ENCODE assay signal across 16 cellular contexts in genomic region chr2:152431370-152432098, GRCh38.
DNase-seq lines count a peak whose midpoint lies in the region; TF ChIP-seq lines count a peak whose summit lies in the region.
"Had no signal": no experiment of that assay in that cellular context is flagged by ENCODE, and none has a peak within 500 bp of the region (broad histone marks: within the 10 kb centered on the region; RNA-seq: fewer than 3 reads in every experiment).

No MANE protein-coding gene starts in this region.

- H3K4me3 ChIP-seq in left ventricle myocardium inferior, result no peak overlapping the region
- H3K4me3 ChIP-seq in right atrium auricular region, result no peak overlapping the region
- no peak overlapping the region for H3K4me3 ChIP-seq in brain microvascular endothelial cell (ENCODE audit: low read depth, low read length)
- no peak overlapping the region for H3K4me3 ChIP-seq in mesenchymal stem cell (ENCODE audit: insufficient read depth in 1 of 2, low read depth in 1 of 2, low read length in 2 of 2)
- no peak overlapping the region for H3K4me3 ChIP-seq in vagina
- H3K4me3 ChIP-seq in prostate gland, result no peak overlapping the region
- H3K4me3 ChIP-seq: mucosa of descending colon, ovary, SJSA1, spleen had no signal

- no peak overlapping the region for H3K14ac ChIP-seq in mesenchymal stem cell (ENCODE audit: low read length in 2 of 2)

- no peak overlapping the region for H2BK15ac ChIP-seq in mesenchymal stem cell (ENCODE audit: low read depth, poor library complexity, severe bottlenecking)

- H2BK5ac ChIP-seq in mesenchymal stem cell (ENCODE audit: low read depth, low read length, poor library complexity, severe bottlenecking), result no peak overlapping the region

- H4K8ac ChIP-seq in mesenchymal stem cell (ENCODE audit: low read length), result no peak overlapping the region

- H3K27me3 ChIP-seq in left ventricle myocardium inferior (ENCODE audit: low read depth), result no peaks in the 10 kb centered on the region
- no peaks in the 10 kb centered on the region for H3K27me3 ChIP-seq in right atrium auricular region
- H3K27me3 ChIP-seq in brain microvascular endothelial cell (replicated peaks), result no peaks in the 10 kb centered on the region
- H3K27me3 ChIP-seq in mesenchymal stem cell (ENCODE audit: control insufficient read depth in 1 of 2, insufficient read depth in 1 of 2, low read length in 2 of 2), result no peaks in the 10 kb centered on the region
- no peaks in the 10 kb centered on the region for H3K27me3 ChIP-seq in vagina
- no peaks in the 10 kb centered on the region for H3K27me3 ChIP-seq in prostate gland (replicated peaks; ENCODE audit: insufficient read depth)
- H3K27me3 ChIP-seq: ovary, SJSA1, spleen had no signal

- no peak overlapping the region for H3K18ac ChIP-seq in mesenchymal stem cell (ENCODE audit: low read depth in 1 of 2, low read length in 2 of 2)

- no peak overlapping the region for H2BK120ac ChIP-seq in mesenchymal stem cell (ENCODE audit: low read depth, low read length)

- H2BK12ac ChIP-seq in mesenchymal stem cell (ENCODE audit: low read length in 2 of 2), result no peak overlapping the region

- no peak overlapping the region for H3K4ac ChIP-seq in mesenchymal stem cell (ENCODE audit: low read depth in 1 of 2, low read length in 2 of 2)

- 87% methylated on average over 3 of the region's 4 CpGs for WGBS in mesenchymal stem cell
- 69% methylated on average over 4 of the region's 4 CpGs for WGBS in prostate gland

- DNase-seq in left ventricle myocardium inferior (no peak), right atrium auricular region (ENCODE audit: low spot score) (no peak), brain microvascular endothelial cell (no peak), mesenchymal stem cell (no peak), vagina (ENCODE audit: extremely low spot score in 2 of 2) (no peak), prostate gland (ENCODE audit: low spot score) (no peak), HUDEP-2 (lab: John Stamatoyannopoulos, UW; ENCODE audit: unreplicated experiment in 76 of 76) (no peak), NCI-H2171 treated with DMSO at 0.1 percent for 48 hours (lab: John Stamatoyannopoulos, UW) (no peak)
- DNase-seq: KG1, mucosa of descending colon, NCI-H1417 treated with DMSO at 0.1 percent for 48 hours, NCI-H345, ovary, spleen had no signal

- in situ Hi-C loops in brain microvascular endothelial cell (cut with HindIII; ENCODE audit: low pct_ligation_motif_present, low sequenced_read_pairs), result no loop called here

- H3K36me3 ChIP-seq in left ventricle myocardium inferior (no peaks in the 10 kb centered on the region), right atrium auricular region (no peaks in the 10 kb centered on the region), brain microvascular endothelial cell (replicated peaks) (no peaks in the 10 kb centered on the region), mesenchymal stem cell (ENCODE audit: control insufficient read depth in 1 of 2, insufficient read depth in 2 of 2, low read depth in 1 of 2, low read length in 2 of 2) (no peaks in the 10 kb centered on the region), vagina (no peaks in the 10 kb centered on the region), prostate gland (no peaks in the 10 kb centered on the region)
- H3K36me3 ChIP-seq: ovary, SJSA1, spleen had no signal

- no peak overlapping the region for H3K23ac ChIP-seq in mesenchymal stem cell (ENCODE audit: low read length in 2 of 2)

- TF ChIP-seq CTCF in left ventricle myocardium inferior (IDR thresholded peaks at IDR 0.05; ENCODE audit: borderline replicate concordance) (no peak), right atrium auricular region (IDR thresholded peaks at IDR 0.05) (no peak), brain microvascular endothelial cell (IDR thresholded peaks at IDR 0.05; ENCODE audit: low read depth, low read length, missing control alignments) (no peak), vagina (IDR thresholded peaks at IDR 0.05) (no peak), prostate gland (IDR thresholded peaks at IDR 0.05) (no peak)

- H2AK5ac ChIP-seq in mesenchymal stem cell (ENCODE audit: low read length, severe bottlenecking), result no peak overlapping the region

- H3K4me1 ChIP-seq in left ventricle myocardium inferior (peaks cover 29% of the 10 kb centered on the region), right atrium auricular region (peaks cover 0 to 16% of the 10 kb centered on the region in 2 donors), mesenchymal stem cell (ENCODE audit: control insufficient read depth, insufficient read depth, low read depth, low read length) (peaks cover 5% of the 10 kb centered on the region), vagina (peaks cover 64% of the 10 kb centered on the region), prostate gland (replicated peaks) (no peaks in the 10 kb centered on the region)
- H3K4me1 ChIP-seq: SJSA1 had no signal

- H3K27ac ChIP-seq in left ventricle myocardium inferior (replicated peaks), result peak overlapping the region; percentile 65
- no peak overlapping the region for H3K27ac ChIP-seq in right atrium auricular region
- peak overlapping the region; percentile 35 for H3K27ac ChIP-seq in brain microvascular endothelial cell
- no peak overlapping the region for H3K27ac ChIP-seq in mesenchymal stem cell (ENCODE audit: low read length, poor library complexity, severe bottlenecking)
- peak overlapping the region; percentile 24 for H3K27ac ChIP-seq in vagina
- H3K27ac ChIP-seq in prostate gland, result no peak overlapping the region
- H3K27ac ChIP-seq: HL-60, ovary, SJSA1 had no signal

- peaks cover 36% of the 10 kb centered on the region for H3K79me1 ChIP-seq in mesenchymal stem cell (replicated peaks; ENCODE audit: low read length, poor library complexity, severe bottlenecking)

- no peaks in the 10 kb centered on the region for H3K9me3 ChIP-seq in left ventricle myocardium inferior (replicated peaks)
- no peaks in the 10 kb centered on the region for H3K9me3 ChIP-seq in right atrium auricular region
- no peaks in the 10 kb centered on the region for H3K9me3 ChIP-seq in mesenchymal stem cell (ENCODE audit: control insufficient read depth, low read length)
- no peaks in the 10 kb centered on the region for H3K9me3 ChIP-seq in vagina
- no peaks in the 10 kb centered on the region for H3K9me3 ChIP-seq in prostate gland
- H3K9me3 ChIP-seq: mucosa of descending colon, ovary, SJSA1, spleen had no signal

- peak overlapping the region; percentile 76 for H3K9ac ChIP-seq in mesenchymal stem cell (ENCODE audit: low read length)

- H4K91ac ChIP-seq in mesenchymal stem cell (ENCODE audit: low read length), result no peak overlapping the region

- H3K4me2 ChIP-seq in mesenchymal stem cell (ENCODE audit: low read length, poor library complexity, severe bottlenecking), result no peak overlapping the region

- intact Hi-C loops in left ventricle myocardium inferior (cut with micrococcal nuclease), result no loop called here
- intact Hi-C loops in vagina (cut with DNase I), result no loop called here
- intact Hi-C loops in prostate gland (cut with DNase I), result no loop called here

- no peak overlapping the region for H2AFZ ChIP-seq in mesenchymal stem cell (ENCODE audit: low read depth, low read length)

- TF ChIP-seq POLR2A in vagina (IDR thresholded peaks at IDR 0.05), result no peak
- no peak for TF ChIP-seq POLR2A in prostate gland (IDR thresholded peaks at IDR 0.05)

Comparison
In these comparisons a context has a peak if more than half of its experiments do, and no peak if none do; other contexts are left out.
1. H3K27ac ChIP-seq: peak in left ventricle myocardium inferior (single experiment), brain microvascular endothelial cell (single experiment) and vagina (single experiment); none in right atrium auricular region (0 of 2), mesenchymal stem cell (single experiment) and prostate gland (0 of 2).